In the genomic region with DNA sequence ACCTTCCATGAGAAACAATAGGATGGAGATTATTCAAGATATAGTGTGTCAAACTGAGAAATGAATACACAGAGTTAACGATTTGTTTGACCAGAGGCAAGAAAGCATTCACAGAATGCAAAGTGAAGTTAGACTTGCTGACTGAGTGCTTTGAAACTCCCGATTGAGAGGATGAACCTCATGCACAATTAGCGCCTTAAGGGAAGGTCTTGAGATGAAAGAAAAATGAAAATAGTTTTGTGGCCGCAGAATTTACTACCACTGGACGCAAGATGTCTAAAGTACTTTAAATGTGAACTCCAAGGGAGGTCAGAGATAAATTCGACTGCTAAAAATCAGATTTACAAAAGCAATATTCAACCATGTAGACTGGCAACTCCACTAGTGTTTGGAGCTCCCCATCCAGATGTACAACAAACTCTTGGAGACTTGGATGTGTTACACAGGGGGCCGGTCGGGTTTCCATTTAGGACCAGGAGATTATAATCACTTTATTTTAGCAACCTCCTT, we compare ENCODE assay signal across 8 cellular contexts. TPM values are rescaled to one million over a fixed set of nuclear protein-coding genes. Genes with fewer than 3 reads are reported as not detected.
A peak's percentile ranks its signal among the peaks of the same experiment; 100 is the strongest.
DNase-seq lines count a peak whose midpoint lies in the region; ATAC-seq and TF ChIP-seq lines count a peak whose summit lies in the region.

No MANE protein-coding gene starts in this region.

- H3K36me3 ChIP-seq in kidney epithelial cell (ENCODE audit: control insufficient read depth, insufficient read depth, low read length) (no peaks in the 10 kb centered on the region), thymus (ENCODE audit: control insufficient read depth, insufficient read depth) (no peaks in the 10 kb centered on the region)

- H3K4me1 ChIP-seq in thymus (ENCODE audit: control insufficient read depth, insufficient read depth, low read length): peaks cover 8% of the 10 kb centered on the region

- H3K9me3 Mint-ChIP-seq in activated CD4-positive, alpha-beta T cell treated with anti-CD3 and anti-CD28 coated beads, Interleukin-2, amount 10 ng/mL, durations not matched to agents 24 days and 14 days: peaks cover 3% of the 10 kb centered on the region
- H3K9me3 Mint-ChIP-seq in activated naive CD8-positive, alpha-beta T cell (ENCODE audit: low read depth): no peaks in the 10 kb centered on the region

- H3K27ac ChIP-seq in thymus (ENCODE audit: low read depth): peak overlapping the region; percentile 83

- 49% methylated on average over 8 of the region's 8 CpGs for WGBS in thymus

- H3K4me3 Mint-ChIP-seq in activated CD4-positive, alpha-beta T cell treated with anti-CD3 and anti-CD28 coated beads, Interleukin-2, amount 10 ng/mL, durations not matched to agents 24 days and 14 days: peak overlapping the region; percentile 92
- peak overlapping the region; percentile 98 for H3K4me3 Mint-ChIP-seq in activated naive CD8-positive, alpha-beta T cell

- DNase-seq in activated CD4-positive, alpha-beta T cell treated with anti-CD3 and anti-CD28 coated beads, Interleukin-2, amount 10 ng/mL, durations not matched to agents 24 days and 14 days: no peak
- DNase-seq in activated CD4-positive, alpha-beta T cell treated with anti-CD3 and anti-CD28 coated beads for 1 hour: no peak
- DNase-seq in kidney epithelial cell (ENCODE audit: low read depth): no peak
- no peak for DNase-seq in amniotic stem cell (lab: John Stamatoyannopoulos, UW)
- no peak for DNase-seq in NCI-H2171 (lab: John Stamatoyannopoulos, UW)

- peaks cover 9% of the 10 kb centered on the region for H3K27me3 Mint-ChIP-seq in activated CD4-positive, alpha-beta T cell treated with anti-CD3 and anti-CD28 coated beads, Interleukin-2, amount 10 ng/mL, durations not matched to agents 24 days and 14 days
- no peaks in the 10 kb centered on the region for H3K27me3 Mint-ChIP-seq in activated naive CD8-positive, alpha-beta T cell

- H3K27me3 ChIP-seq in kidney epithelial cell (ENCODE audit: control insufficient read depth, insufficient read depth, low read length) (no peaks in the 10 kb centered on the region), thymus (ENCODE audit: control insufficient read depth, insufficient read depth) (no peaks in the 10 kb centered on the region)

- H3K36me3 Mint-ChIP-seq in activated CD4-positive, alpha-beta T cell treated with anti-CD3 and anti-CD28 coated beads, Interleukin-2, amount 10 ng/mL, durations not matched to agents 24 days and 14 days (ENCODE audit: low read depth): peaks cover 13% of the 10 kb centered on the region
- H3K36me3 Mint-ChIP-seq in activated naive CD8-positive, alpha-beta T cell: no peaks in the 10 kb centered on the region

- no peak for ATAC-seq in GM18909 (IDR thresholded peaks at IDR 0.05; ENCODE audit: poor library complexity, unreplicated experiment)

- H3K9me3 ChIP-seq in thymus (ENCODE audit: control insufficient read depth): no peaks in the 10 kb centered on the region

- intact Hi-C loops in activated CD4-positive, alpha-beta T cell treated with anti-CD3 and anti-CD28 coated beads, Interleukin-2, amount 10 ng/mL, durations not matched to agents 24 days and 14 days (cut with micrococcal nuclease): loop anchor here (10.0 kb wide), 2 partner anchors 1069 to 1149 kb away; a partner anchor contains a TSS

- TF ChIP-seq CTCF in kidney epithelial cell (IDR thresholded peaks at IDR 0.05; ENCODE audit: insufficient read depth, low read length, poor library complexity, severe bottlenecking): no peak

- H3K4me1 Mint-ChIP-seq in activated CD4-positive, alpha-beta T cell treated with anti-CD3 and anti-CD28 coated beads, Interleukin-2, amount 10 ng/mL, durations not matched to agents 24 days and 14 days: peaks cover 42% of the 10 kb centered on the region
- H3K4me1 Mint-ChIP-seq in activated naive CD8-positive, alpha-beta T cell (ENCODE audit: low read depth): peaks cover 40% of the 10 kb centered on the region

- H3K27ac Mint-ChIP-seq in activated CD4-positive, alpha-beta T cell treated with anti-CD3 and anti-CD28 coated beads, Interleukin-2, amount 10 ng/mL, durations not matched to agents 24 days and 14 days: peak overlapping the region; percentile 96
- peak overlapping the region; percentile 99 for H3K27ac Mint-ChIP-seq in activated naive CD8-positive, alpha-beta T cell

- H3K4me3 ChIP-seq in kidney epithelial cell (ENCODE audit: low read depth, low read length) (peak overlapping the region; percentile 60), thymus (ENCODE audit: low read length) (peak overlapping the region; percentile 85)

RNA-seq across cellular contexts. Expression of a gene that starts 0.7 kb away (rescaled TPM):
- total RNA-seq in activated CD4-positive, alpha-beta T cell treated with anti-CD3 and anti-CD28 coated beads, Interleukin-2, amount 10 ng/mL, durations not matched to agents 24 days and 14 days: 29.6 and 31.7 TPM in 2 replicates
- total RNA-seq in kidney epithelial cell: 30.7 and 33.6 TPM in 2 replicates
- polyA plus RNA-seq in thymus: 10.9 TPM

RNA-seq across cellular contexts. Expression of a gene that starts 21.6 kb away (rescaled TPM):
- total RNA-seq in activated CD4-positive, alpha-beta T cell treated with anti-CD3 and anti-CD28 coated beads, Interleukin-2, amount 10 ng/mL, durations not matched to agents 24 days and 14 days: 16.8 and 19.9 TPM in 2 replicates
- 4.8 and 5.8 TPM in 2 replicates for total RNA-seq in kidney epithelial cell
- polyA plus RNA-seq in thymus: 27.2 TPM

RNA-seq across cellular contexts. Expression of a gene that starts 33.2 kb away (rescaled TPM):
- 92.6 and 93.4 TPM in 2 replicates for total RNA-seq in activated CD4-positive, alpha-beta T cell treated with anti-CD3 and anti-CD28 coated beads, Interleukin-2, amount 10 ng/mL, durations not matched to agents 24 days and 14 days
- 20.9 and 21.0 TPM in 2 replicates for total RNA-seq in kidney epithelial cell
- 44.1 TPM for polyA plus RNA-seq in thymus
